ENCODE assay signal across 11 cellular contexts in genomic region chr11:335779-336665, GRCh38. TPM values are rescaled to one million over a fixed set of nuclear protein-coding genes. Genes with fewer than 3 reads are reported as not detected.
A peak's percentile ranks its signal among the peaks of the same experiment; 100 is the strongest.
DNase-seq lines count a peak whose midpoint lies in the region; ATAC-seq and TF ChIP-seq lines count a peak whose summit lies in the region.
"Had no signal": no experiment of that assay in that cellular context is flagged by ENCODE, and none has a peak within 500 bp of the region (broad histone marks: within the 10 kb centered on the region; RNA-seq: fewer than 3 reads in every experiment).

No MANE protein-coding gene starts in this region.

- 62% methylated on average over 15 of the region's 16 CpGs for WGBS in mesenchymal stem cell
- WGBS in suprapubic skin = 70% methylated on average over 16 of the region's 16 CpGs

- no peaks in the 10 kb centered on the region for H3K9me3 ChIP-seq in colonic mucosa
- no peaks in the 10 kb centered on the region for H3K9me3 ChIP-seq in mesenchymal stem cell (ENCODE audit: control insufficient read depth, low read length)
- no peaks in the 10 kb centered on the region for H3K9me3 ChIP-seq in suprapubic skin

- H4K8ac ChIP-seq in mesenchymal stem cell (ENCODE audit: low read length) = peak overlapping the region; percentile 58

- H3K27ac ChIP-seq in colonic mucosa (peak overlapping the region; percentile 44), mesenchymal stem cell (ENCODE audit: low read length, poor library complexity, severe bottlenecking) (peak overlapping the region; percentile 51), suprapubic skin (peak overlapping the region; percentile 75)

- TF ChIP-seq CTCF in colonic mucosa (IDR thresholded peaks at IDR 0.05) = no peak
- TF ChIP-seq CTCF in suprapubic skin (IDR thresholded peaks at IDR 0.05) = no peak

- no peak overlapping the region for H2BK5ac ChIP-seq in mesenchymal stem cell (ENCODE audit: low read depth, low read length, poor library complexity, severe bottlenecking)

- peak overlapping the region; percentile 44 for H2BK120ac ChIP-seq in mesenchymal stem cell (ENCODE audit: low read depth, low read length)

- peak overlapping the region; percentile 35 for H4K91ac ChIP-seq in mesenchymal stem cell (ENCODE audit: low read length)

- H3K79me1 ChIP-seq in mesenchymal stem cell (replicated peaks; ENCODE audit: low read length, poor library complexity, severe bottlenecking) = no peaks in the 10 kb centered on the region

- peak overlapping the region; percentile 31 to 88 for H3K18ac ChIP-seq in mesenchymal stem cell (ENCODE audit: low read depth in 1 of 2, low read length in 2 of 2)

- H3K4me3 ChIP-seq in colonic mucosa = no peak overlapping the region
- H3K4me3 ChIP-seq in mesenchymal stem cell (ENCODE audit: insufficient read depth in 1 of 2, low read depth in 1 of 2, low read length in 2 of 2) = peak overlapping the region in 1 of 2 experiments; percentile 28
- H3K4me3 ChIP-seq in suprapubic skin = no peak overlapping the region

- H2AK5ac ChIP-seq in mesenchymal stem cell (ENCODE audit: low read length, severe bottlenecking) = peak overlapping the region; percentile 5

- H3K23ac ChIP-seq in mesenchymal stem cell (ENCODE audit: low read length in 2 of 2) = no peak overlapping the region

- H3K4me1 ChIP-seq in colonic mucosa (peaks cover 6% of the 10 kb centered on the region), mesenchymal stem cell (ENCODE audit: control insufficient read depth, insufficient read depth, low read depth, low read length) (peaks cover 13% of the 10 kb centered on the region), suprapubic skin (peaks cover 16% of the 10 kb centered on the region)

- no peak overlapping the region for H3K14ac ChIP-seq in mesenchymal stem cell (ENCODE audit: low read length in 2 of 2)

- ATAC-seq in esophagus mucosa (no peak), GM18873 (IDR thresholded peaks at IDR 0.05; ENCODE audit: low FRiP score, unreplicated experiment) (no peak), HG03095 (IDR thresholded peaks at IDR 0.05; ENCODE audit: unreplicated experiment) (no peak)

- H2AFZ ChIP-seq in mesenchymal stem cell (ENCODE audit: low read depth, low read length) = no peak overlapping the region

- H3K4me2 ChIP-seq in mesenchymal stem cell (ENCODE audit: low read length, poor library complexity, severe bottlenecking) = no peak overlapping the region

- H3K4ac ChIP-seq in mesenchymal stem cell (ENCODE audit: low read depth in 1 of 2, low read length in 2 of 2) = peak overlapping the region; percentile 9 to 32

- H3K36me3 ChIP-seq in colonic mucosa (no peaks in the 10 kb centered on the region), mesenchymal stem cell (ENCODE audit: control insufficient read depth in 1 of 2, insufficient read depth in 2 of 2, low read depth in 1 of 2, low read length in 2 of 2) (no peaks in the 10 kb centered on the region), suprapubic skin (no peaks in the 10 kb centered on the region)

- H3K9ac ChIP-seq in colonic mucosa (ENCODE audit: low read depth in 2 of 2, low read length in 2 of 2) = peak overlapping the region; percentile 3 to 14
- H3K9ac ChIP-seq in mesenchymal stem cell (ENCODE audit: low read length) = peak overlapping the region; percentile 36

- DNase-seq in MV-4-11 (lab: John Stamatoyannopoulos, UW) (peak; percentile 56), colonic mucosa (no peak), mesenchymal stem cell (peak; percentile 31), suprapubic skin (ENCODE audit: low spot score in 2 of 2) (no peak), NCI-H226 (no peak)
- DNase-seq: activated naive CD8-positive, alpha-beta T cell treated with anti-CD3 and anti-CD28 coated beads for 36 hours had no signal

- intact Hi-C loops in colonic mucosa (cut with DNase I) = no loop called here

- H2BK12ac ChIP-seq in mesenchymal stem cell (ENCODE audit: low read length in 2 of 2) = peak overlapping the region; percentile 34 to 61

- no peak for TF ChIP-seq EP300 in suprapubic skin (IDR thresholded peaks at IDR 0.05)

- no peak overlapping the region for H2BK15ac ChIP-seq in mesenchymal stem cell (ENCODE audit: low read depth, poor library complexity, severe bottlenecking)

- TF ChIP-seq POLR2A in suprapubic skin (IDR thresholded peaks at IDR 0.05) = no peak

- H3K27me3 ChIP-seq in colonic mucosa = no peaks in the 10 kb centered on the region
- no peaks in the 10 kb centered on the region for H3K27me3 ChIP-seq in mesenchymal stem cell (ENCODE audit: control insufficient read depth in 1 of 2, insufficient read depth in 1 of 2, low read length in 2 of 2)
- H3K27me3 ChIP-seq in suprapubic skin = no peaks in the 10 kb centered on the region

RNA-seq across cellular contexts. Expression of gene IFITM3, which starts 15.4 kb away (rescaled TPM):
- 100 to 1,000 TPM; 132 to 160 TPM for total RNA-seq in colonic mucosa
- polyA plus RNA-seq in mesenchymal stem cell (2013, experiment 1 of 2) = 2,969 TPM
- 2,910 TPM for polyA plus RNA-seq in mesenchymal stem cell (2013, experiment 2 of 2)
- 100 to 1,000 TPM in 2 of 4 donors, 10 to 100 TPM in 2; 69.6 to 160 (median 110) TPM for total RNA-seq in suprapubic skin
- total RNA-seq in esophagus mucosa = 180 TPM

RNA-seq across cellular contexts. Expression of gene IFITM1, which starts 22.2 kb away (rescaled TPM):
- total RNA-seq in colonic mucosa (100 to 1,000 TPM in 1 of 2 donors, 10 to 100 TPM in 1; 63.3 to 101 TPM), suprapubic skin (100 to 1,000 TPM in 1 of 4 donors, 10 to 100 TPM in 3; 50.7 to 128 (median 67.6) TPM), esophagus mucosa (59.8 TPM)
- polyA plus RNA-seq in mesenchymal stem cell (2013, experiment 1 of 2) = 395 TPM
- 368 TPM for polyA plus RNA-seq in mesenchymal stem cell (2013, experiment 2 of 2)

RNA-seq across cellular contexts. Expression of gene IFITM2, which starts 28.4 kb away (rescaled TPM):
- 100 to 1,000 TPM in 1 of 2 donors, 10 to 100 TPM in 1; 74.1 to 115 TPM for total RNA-seq in colonic mucosa
- polyA plus RNA-seq in mesenchymal stem cell (2013, experiment 1 of 2) = 1,548 TPM
- polyA plus RNA-seq in mesenchymal stem cell (2013, experiment 2 of 2) = 1,588 TPM
- total RNA-seq in suprapubic skin = 10 to 100 TPM; 25.6 to 84.1 (median 45.1) TPM
- 94.0 TPM for total RNA-seq in esophagus mucosa

RNA-seq across cellular contexts. Expression of gene B4GALNT4, which starts 33.3 kb away (rescaled TPM):
- 1 to 10 TPM; 1.6 to 2.0 TPM for total RNA-seq in colonic mucosa
- polyA plus RNA-seq in mesenchymal stem cell (2013, experiment 1 of 2) = 17.0 TPM
- 15.3 TPM for polyA plus RNA-seq in mesenchymal stem cell (2013, experiment 2 of 2)
- total RNA-seq in suprapubic skin = 1 to 10 TPM; 1.2 to 3.0 (median 1.6) TPM
- total RNA-seq in esophagus mucosa = 0.32 TPM
- total RNA-seq: RPMI7951 had no signal

RNA-seq across cellular contexts. Expression of gene IFITM5, which starts 36.7 kb away (rescaled TPM):
- total RNA-seq in colonic mucosa (not detected), suprapubic skin (not detected), esophagus mucosa (not detected)
- not detected for polyA plus RNA-seq in mesenchymal stem cell (2013, experiment 1 of 2)
- polyA plus RNA-seq in mesenchymal stem cell (2013, experiment 2 of 2) = not detected
- total RNA-seq: activated naive CD8-positive, alpha-beta T cell treated with anti-CD3 and anti-CD28 coated beads for 36 hours; mononuclear cell; RPMI7951 had no signal

Comparison
In these comparisons a context has a peak if more than half of its experiments do, and no peak if none do; other contexts are left out.
1. DNase-seq: peak in MV-4-11 (single experiment) and mesenchymal stem cell (single experiment); none in colonic mucosa (single experiment), suprapubic skin (0 of 2) and NCI-H226 (single experiment).
2. Peak in every context shown above with its lines, with median percentiles within 50 percentile points of each other: H3K27ac ChIP-seq.